ENCODE assay signal across 8 cellular contexts in the genomic region with DNA sequence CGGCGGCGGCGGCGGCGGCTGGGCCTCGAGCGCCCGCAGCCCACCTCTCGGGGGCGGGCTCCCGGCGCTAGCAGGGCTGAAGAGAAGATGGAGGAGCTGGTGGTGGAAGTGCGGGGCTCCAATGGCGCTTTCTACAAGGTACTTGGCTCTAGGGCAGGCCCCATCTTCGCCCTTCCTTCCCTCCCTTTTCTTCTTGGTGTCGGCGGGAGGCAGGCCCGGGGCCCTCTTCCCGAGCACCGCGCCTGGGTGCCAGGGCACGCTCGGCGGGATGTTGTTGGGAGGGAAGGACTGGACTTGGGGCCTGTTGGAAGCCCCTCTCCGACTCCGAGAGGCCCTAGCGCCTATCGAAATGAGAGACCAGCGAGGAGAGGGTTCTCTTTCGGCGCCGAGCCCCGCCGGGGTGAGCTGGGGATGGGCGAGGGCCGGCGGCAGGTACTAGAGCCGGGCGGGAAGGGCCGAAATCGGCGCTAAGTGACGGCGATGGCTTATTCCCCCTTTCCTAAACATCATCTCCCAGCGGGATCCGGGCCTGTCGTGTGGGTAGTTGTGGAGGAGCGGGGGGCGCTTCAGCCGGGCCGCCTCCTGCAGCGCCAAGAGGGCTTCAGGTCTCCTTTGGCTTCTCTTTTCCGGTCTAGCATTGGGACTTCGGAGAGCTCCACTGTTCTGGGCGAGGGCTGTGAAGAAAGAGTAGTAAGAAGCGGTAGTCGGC. TPM values are rescaled to one million over a fixed set of nuclear protein-coding genes. Genes with fewer than 3 reads are reported as not detected.
DNase-seq lines count a peak whose midpoint lies in the region; TF ChIP-seq lines count a peak whose summit lies in the region.

No MANE protein-coding gene starts in this region.

- WGBS in liver, result under 1% methylated on average over 47 of the region's 58 CpGs

- H4K20me1 ChIP-seq in MM.1S (ENCODE audit: insufficient read depth, low read length), result peaks cover 10% of the 10 kb centered on the region; the same call in 1 of the 2 replicates

- H3K9me3 ChIP-seq in HAP-1, result no peaks in the 10 kb centered on the region
- no peaks in the 10 kb centered on the region for H3K9me3 ChIP-seq in MM.1S (replicated peaks; ENCODE audit: insufficient read depth, low read length)
- H3K9me3 ChIP-seq in duodenal mucosa (ENCODE audit: control insufficient read depth in 1 of 2, low read length in 2 of 2), result no peaks in the 10 kb centered on the region
- no peaks in the 10 kb centered on the region for H3K9me3 ChIP-seq in liver (ENCODE audit: control insufficient read depth in 4 of 4, low read length in 3 of 4)

- H3K27me3 ChIP-seq in HAP-1 (ENCODE audit: low read depth) (no peaks in the 10 kb centered on the region), MM.1S (replicated peaks; ENCODE audit: insufficient read depth, low read length) (no peaks in the 10 kb centered on the region), duodenal mucosa (ENCODE audit: control insufficient read depth in 1 of 2, insufficient read depth in 2 of 2, low read length in 2 of 2) (no peaks in the 10 kb centered on the region), liver (ENCODE audit: control insufficient read depth in 4 of 4, insufficient read depth in 4 of 4, low read length in 3 of 4) (no peaks in the 10 kb centered on the region)

- H2AFZ ChIP-seq in MM.1S (ENCODE audit: low read length), result peak overlapping the region; percentile 72

- H3K9ac ChIP-seq in MM.1S (ENCODE audit: low read length) (peak overlapping the region; percentile 87), duodenal mucosa (ENCODE audit: low read depth in 1 of 2, low read length in 2 of 2) (peak overlapping the region; percentile 72 to 85), liver (ENCODE audit: low read depth in 1 of 2, low read length in 2 of 2) (peak overlapping the region; percentile 66 to 88)

- in situ Hi-C loops in HAP-1 (cut with MboI; ENCODE audit: low sequenced_read_pairs), result no loop called here

- H3K27ac ChIP-seq in MM.1S (ENCODE audit: low read length) (peak overlapping the region; percentile 87), duodenal mucosa (ENCODE audit: low read depth, low read length) (peak overlapping the region; percentile 89), liver (ENCODE audit: low read depth in 1 of 2, low read length in 2 of 2) (peak overlapping the region; percentile 87 to 94)

- H3K4me3 ChIP-seq in HAP-1 (peak overlapping the region; percentile 85), MM.1S (ENCODE audit: low read length) (peak overlapping the region; percentile 85), WI38 (ENCODE audit: low read depth, low read length) (peak overlapping the region; percentile 72), duodenal mucosa (ENCODE audit: low read depth in 1 of 2, low read length in 2 of 2) (peak overlapping the region; percentile 77 to 78), liver (ENCODE audit: low read depth in 1 of 3, low read length in 3 of 3) (peak overlapping the region; percentile 30 to 86 (median 68))

- peaks cover 52% of the 10 kb centered on the region for H3K79me2 ChIP-seq in MM.1S (ENCODE audit: low read length)

- peaks cover 9% of the 10 kb centered on the region; the same call in 1 of the 2 replicates for H3F3A ChIP-seq in MM.1S (ENCODE audit: insufficient read depth, low read length)

- DNase-seq in NCI-H524 (lab: John Stamatoyannopoulos, UW) (peak; percentile 21 to 59), NCI-H524 treated with DMSO at 0.1 percent for 48 hours (lab: John Stamatoyannopoulos, UW) (no peak), HAP-1 (ENCODE audit: low spot score in 2 of 2) (peak; percentile 52 to 62), MM.1S (peak; percentile 35)
- DNase-seq in stimulated activated CD4-positive, alpha-beta T cell treated with anti-CD3 and anti-CD28 coated beads, TNF-alpha, amount 100 ng/mL, for 24 hours (ENCODE audit: low read depth in 3 of 3), result peak in 2 of 3 experiments; percentile 1 to 4

- TF ChIP-seq RAD21 in liver (IDR thresholded peaks at IDR 0.05), result no peak

- H3K4me1 ChIP-seq in HAP-1 (peaks cover 44% of the 10 kb centered on the region), MM.1S (ENCODE audit: low read length) (peaks cover 8% of the 10 kb centered on the region), duodenal mucosa (ENCODE audit: control insufficient read depth in 1 of 2, insufficient read depth in 2 of 2, low read length in 2 of 2) (peaks cover 4 to 28% of the 10 kb centered on the region in 2 donors), liver (ENCODE audit: control insufficient read depth in 4 of 4, insufficient read depth in 4 of 4, low read length in 3 of 4) (peaks cover 0 to 11% (median 4%) of the 10 kb centered on the region in 4 donors)

- no peaks in the 10 kb centered on the region for H3K9me2 ChIP-seq in MM.1S (replicated peaks; ENCODE audit: insufficient read depth, low read length)

- TF ChIP-seq CTCF in MM.1S (IDR thresholded peaks at IDR 0.05; ENCODE audit: low read length), result no peak
- TF ChIP-seq CTCF in WI38 (IDR thresholded peaks at IDR 0.05; ENCODE audit: low read depth, low read length), result no peak
- TF ChIP-seq CTCF in liver (IDR thresholded peaks at IDR 0.05; ENCODE audit: low read depth, low read length, missing input control), result no peak

- H3K36me3 ChIP-seq in HAP-1 (replicated peaks), result no peaks in the 10 kb centered on the region
- no peaks in the 10 kb centered on the region for H3K36me3 ChIP-seq in MM.1S (replicated peaks; ENCODE audit: insufficient read depth, low read length)
- no peaks in the 10 kb centered on the region for H3K36me3 ChIP-seq in duodenal mucosa (ENCODE audit: control insufficient read depth in 1 of 2, insufficient read depth in 2 of 2, low read length in 2 of 2)
- no peaks in the 10 kb centered on the region for H3K36me3 ChIP-seq in liver (ENCODE audit: control insufficient read depth in 4 of 4, insufficient read depth in 3 of 4, low read depth in 1 of 4, low read length in 3 of 4)

- peak overlapping the region; percentile 68; the same call in 1 of the 2 replicates for H3K4me2 ChIP-seq in MM.1S (ENCODE audit: low read depth, low read length)

TF ChIP-seq in liver, 16 proteins besides CTCF, POLR2A, EP300 and RAD21:
- TF ChIP-seq HNF4A (conservative IDR thresholded peaks at IDR 0.05), result no peak
- no peak for TF ChIP-seq FOXA2 (IDR thresholded peaks at IDR 0.05)
- no peak for TF ChIP-seq REST (IDR thresholded peaks at IDR 0.05)
- TF ChIP-seq, protein P1, sequence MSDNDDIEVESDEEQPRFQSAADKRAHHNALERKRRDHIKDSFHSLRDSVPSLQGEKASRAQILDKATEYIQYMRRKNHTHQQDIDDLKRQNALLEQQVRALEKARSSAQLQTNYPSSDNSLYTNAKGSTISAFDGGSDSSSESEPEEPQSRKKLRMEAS (IDR thresholded peaks at IDR 0.05), result no peak
- TF ChIP-seq ATF3 (IDR thresholded peaks at IDR 0.05), result no peak
TF ChIP-seq in liver: peak in this region for 0.

RNA-seq across cellular contexts. Expression of gene FMR1, which starts 0.5 kb away (rescaled TPM):
- 10 to 100 TPM; 22.1 to 29.4 TPM for total RNA-seq in liver
- 10 to 100 TPM; 10.9 to 11.6 TPM for polyA plus RNA-seq in liver
